ENCODE assay signal across 9 cellular contexts in the genomic region with DNA sequence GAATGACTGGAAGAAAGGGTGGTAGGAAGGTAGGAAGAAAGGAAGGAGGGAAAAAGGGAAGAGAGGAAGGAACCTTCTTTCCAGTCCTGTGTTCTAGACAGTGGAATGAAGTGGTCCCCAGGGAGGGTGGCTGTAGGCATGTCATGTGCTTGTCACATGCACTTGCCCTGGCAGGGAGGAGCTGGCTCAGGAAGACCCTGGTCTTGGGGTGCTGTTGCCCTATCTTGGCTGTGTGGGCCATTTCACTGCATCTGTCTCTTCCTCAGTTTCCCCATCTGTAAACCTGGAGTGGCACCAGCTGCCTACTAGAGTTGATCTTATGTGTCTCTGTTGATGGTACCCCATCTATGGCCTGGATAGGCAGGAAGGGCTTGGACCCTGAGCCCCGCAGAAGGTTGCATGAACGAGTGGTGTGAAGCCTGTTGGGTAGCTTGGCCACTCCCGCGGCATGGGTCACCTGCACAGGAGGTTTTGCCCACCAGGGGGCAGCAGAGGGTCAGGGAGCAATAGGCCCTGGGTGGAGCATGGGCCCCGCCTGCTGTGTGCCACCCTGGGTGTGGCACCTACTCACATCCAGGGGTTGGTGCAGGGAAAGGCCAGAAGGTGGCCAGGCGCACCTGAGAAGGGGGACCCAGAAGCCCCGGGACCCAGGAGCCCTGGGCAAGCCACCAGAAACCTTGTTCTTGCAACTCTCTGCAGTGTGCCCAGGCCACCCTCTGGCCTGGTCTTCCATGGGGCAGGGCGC. TPM values are rescaled to one million over a fixed set of nuclear protein-coding genes. Genes with fewer than 3 reads are reported as not detected.
A peak's percentile ranks its signal among the peaks of the same experiment; 100 is the strongest.
DNase-seq lines count a peak whose midpoint lies in the region; ATAC-seq, FAIRE-seq and TF ChIP-seq lines count a peak whose summit lies in the region.
"Had no signal": no experiment of that assay in that cellular context is flagged by ENCODE, and none has a peak within 500 bp of the region (broad histone marks: within the 10 kb centered on the region; RNA-seq: fewer than 3 reads in every experiment).

No MANE protein-coding gene starts in this region.

- H3K36me3 ChIP-seq in CD4-positive, CD25-positive, alpha-beta regulatory T cell (ENCODE audit: control insufficient read depth, insufficient read depth, low read length), result no peaks in the 10 kb centered on the region
- no peaks in the 10 kb centered on the region for H3K36me3 ChIP-seq in GM12878 (ENCODE audit: control insufficient read depth in 2 of 2, insufficient read depth in 2 of 2, low read length in 1 of 2)

- no peaks in the 10 kb centered on the region for H3K36me3 Mint-ChIP-seq in CD4-positive, CD25-positive, alpha-beta regulatory T cell

- H4K20me1 ChIP-seq in GM12878 (ENCODE audit: control insufficient read depth, insufficient read depth), result no peaks in the 10 kb centered on the region

- ATAC-seq in CD4-positive, CD25-positive, alpha-beta regulatory T cell (ENCODE audit: low read depth in 2 of 2), result peak; percentile 57 to 67
- ATAC-seq in GM19438 (IDR thresholded peaks at IDR 0.05; ENCODE audit: low read depth, unreplicated experiment) (peak; percentile 86), GM12878 (peak; percentile 99), left lobe of liver (peak; percentile 99), HG02973 (IDR thresholded peaks at IDR 0.05; ENCODE audit: unreplicated experiment) (no peak)

- DNase-seq in CD4-positive, CD25-positive, alpha-beta regulatory T cell, result peak; percentile 57 to 65 (median 59)
- DNase-seq in LNCaP clone FGC (ENCODE audit: low read depth), result peak; percentile 15
- DNase-seq in UCSD-AML1 (lab: John Stamatoyannopoulos, UW; ENCODE audit: unreplicated experiment), result peak; percentile 81
- DNase-seq in GM12878 (ENCODE audit: low read depth, low spot score), result no peak
- peak; percentile 83 for DNase-seq in left lobe of liver (ENCODE audit: low spot score)
- peak; percentile 71 for DNase-seq in stimulated activated CD8-positive, alpha-beta memory T cell treated with anti-CD3 and anti-CD28 coated beads, Interleukin-15, amount 100 ng/mL, for 24 hours (ENCODE audit: low read depth)

- FAIRE-seq in GM12878 (lab: Jason Lieb, UNC), result no peak

- peak; percentile 67 for TF ChIP-seq RAD21 in GM12878 (IDR thresholded peaks at IDR 0.05; ENCODE audit: insufficient read depth, low read depth, low read length)

- TF ChIP-seq CTCF in LNCaP clone FGC (IDR thresholded peaks at IDR 0.05; ENCODE audit: control insufficient read depth, extremely low read depth, insufficient read depth) (peak; percentile 97), GM12878 (IDR thresholded peaks at IDR 0.05 in 2 of 3, conservative IDR thresholded peaks at IDR 0.05 in 1 of 3; ENCODE audit: control insufficient read depth in 2 of 3, extremely low read depth in 1 of 3, insufficient read depth in 1 of 3, low read depth in 3 of 3, low read length in 3 of 3) (peak; percentile 73 to 86 (median 77))

- H3K4me1 ChIP-seq in CD4-positive, CD25-positive, alpha-beta regulatory T cell (ENCODE audit: control insufficient read depth, insufficient read depth, low read length, poor library complexity, severe bottlenecking), result peaks cover 5% of the 10 kb centered on the region
- no peaks in the 10 kb centered on the region for H3K4me1 ChIP-seq in GM12878 (ENCODE audit: control insufficient read depth, insufficient read depth, low read length)

- H3K9me3 ChIP-seq in CD4-positive, CD25-positive, alpha-beta regulatory T cell (ENCODE audit: control insufficient read depth in 2 of 2, low read length in 2 of 2), result no peaks in the 10 kb centered on the region
- H3K9me3 ChIP-seq in GM12878 (replicated peaks; ENCODE audit: control insufficient read depth, insufficient read depth, low read length), result no peaks in the 10 kb centered on the region

- RAD21 ChIA-PET in GM12878 (lab: Charles Lee; ENCODE audit: unreplicated experiment), result no interaction called here

- no peak overlapping the region for H3K4me3 ChIP-seq in CD4-positive, CD25-positive, alpha-beta regulatory T cell (ENCODE audit: low read depth, low read length)
- H3K4me3 ChIP-seq in LNCaP clone FGC (ENCODE audit: low read depth, low read length) (no peak overlapping the region), GM12878 (no peak overlapping the region)

- no peak overlapping the region for H3K4me3 Mint-ChIP-seq in CD4-positive, CD25-positive, alpha-beta regulatory T cell

- SMC1A ChIA-PET in GM12878 (lab: Charles Lee; ENCODE audit: uncharacterized antibody, unreplicated experiment), result interaction anchor here (0.6 kb wide), 1 partner anchor 807 kb away, joined by 5 read pairs; no protein-coding TSS in a partner anchor

- in situ Hi-C loops in GM12878 (cut with MboI), result loop anchor here (5.0 kb wide), 1 partner anchor 781 kb away; no protein-coding TSS in a partner anchor

- H3K4me2 ChIP-seq in GM12878 (ENCODE audit: control insufficient read depth, insufficient read depth), result no peak overlapping the region

- no peak for TF ChIP-seq POLR2A in GM12878 (IDR thresholded peaks at IDR 0.05; ENCODE audit: low read depth, low read length)

- no peaks in the 10 kb centered on the region for H3K27me3 ChIP-seq in CD4-positive, CD25-positive, alpha-beta regulatory T cell (ENCODE audit: control insufficient read depth, insufficient read depth, low read length)
- H3K27me3 ChIP-seq in GM12878 (replicated peaks in 1 of 2; ENCODE audit: control insufficient read depth in 2 of 2, insufficient read depth in 2 of 2, low read length in 1 of 2), result no peaks in the 10 kb centered on the region

- intact Hi-C loops in GM12878 (cut with micrococcal nuclease; ENCODE audit: unreplicated experiment), result loop anchor here (1.0 to 10.0 kb wide), 2 partner anchors 384 to 777 kb away; no protein-coding TSS in a partner anchor

- POLR2A ChIA-PET in GM12878 (lab: Charles Lee), result interaction anchor here (0.7 kb wide), 1 partner anchor 39 kb away, joined by 3 read pairs; no protein-coding TSS in a partner anchor

- no peak overlapping the region for H3K27ac ChIP-seq in CD4-positive, CD25-positive, alpha-beta regulatory T cell (ENCODE audit: insufficient read depth, low read length, poor library complexity, severe bottlenecking)
- no peak overlapping the region for H3K27ac ChIP-seq in GM12878 (ENCODE audit: control insufficient read depth, insufficient read depth)

- no peaks in the 10 kb centered on the region for H3K79me2 ChIP-seq in GM12878 (ENCODE audit: control insufficient read depth, insufficient read depth, low read length)

- TF ChIP-seq EP300 in GM12878 (IDR thresholded peaks at IDR 0.05; ENCODE audit: borderline replicate concordance in 1 of 2, control insufficient read depth in 1 of 2, low read depth in 2 of 2, low read length in 2 of 2), result no peak

- WGBS in GM12878 (ENCODE audit: insufficient coverage, insufficient replicate concordance, low lambda C conversion rate, missing lambda C conversion rate), result 5% methylated on average over 8 of the region's 8 CpGs

- BruUV-seq in GM12878 (replicated peaks; lab: Mats Ljungman, UMichigan), result no TSS peak

- no peak overlapping the region for H3K9ac ChIP-seq in GM12878 (ENCODE audit: control insufficient read depth, insufficient read depth, low read length)

- H3K9me3 Mint-ChIP-seq in CD4-positive, CD25-positive, alpha-beta regulatory T cell, result no peaks in the 10 kb centered on the region

- CTCF ChIA-PET in GM12878 (lab: Yijun Ruan, JAX), result interaction anchor here (0.9 to 3.1 kb wide), 6 partner anchors 12 to 780 kb away, joined by 3 to 11 read pairs (median 3); no protein-coding TSS in a partner anchor

- peaks cover 2% of the 10 kb centered on the region for H3K27me3 Mint-ChIP-seq in CD4-positive, CD25-positive, alpha-beta regulatory T cell

- no peak overlapping the region for H2AFZ ChIP-seq in GM12878 (ENCODE audit: control insufficient read depth, low read depth, low read length)

- H3K27ac Mint-ChIP-seq in CD4-positive, CD25-positive, alpha-beta regulatory T cell, result no peak overlapping the region

- H3K4me1 Mint-ChIP-seq in CD4-positive, CD25-positive, alpha-beta regulatory T cell, result peaks cover 0 to 2% (median 0%) of the 10 kb centered on the region in 4 donors

TF ChIP-seq in GM12878, 131 proteins besides CTCF, POLR2A, EP300 and RAD21 (continues in another document):
- peak; percentile 83 for TF ChIP-seq SMC3 (IDR thresholded peaks at IDR 0.05; ENCODE audit: borderline replicate concordance, low read length)

RNA-seq across cellular contexts. Expression of a gene that starts 25.1 kb away (rescaled TPM):
- 0.10 TPM for total RNA-seq in CD4-positive, CD25-positive, alpha-beta regulatory T cell
- polyA plus RNA-seq in CD4-positive, CD25-positive, alpha-beta regulatory T cell, result not detected
- total RNA-seq in GM12878 (2013; cell fraction: nucleolus; rRNA removed), result not detected in 2 replicates
- total RNA-seq in GM12878 (2014; rRNA removed), result not detected in 2 replicates
- not detected in 2 replicates for total RNA-seq in GM12878 (2014; rRNA removed; fragmentation: Illumina TruSeq; extraction: Trizol)
- 0.66 and 0.95 TPM in 2 replicates for total RNA-seq in GM12878 (2021)
- polyA plus RNA-seq in GM12878 (2011; ENCODE audit: low read depth), result not detected
- 2.0 and 2.9 TPM in 2 replicates for polyA plus RNA-seq in GM12878 (2011; rRNA removed)
- 2.7 and 2.9 TPM in 2 replicates for polyA plus RNA-seq in GM12878 (2011; cell fraction: cytosol; rRNA removed)
- polyA plus RNA-seq in GM12878 (2011; cell fraction: nucleus; rRNA removed), result 19.0 and 28.5 TPM in 2 replicates
- polyA plus RNA-seq in GM12878 (2012), result 0.08 TPM in 1 of 2 replicates, not detected in the other
- not detected in 2 replicates for polyA plus RNA-seq in GM12878 (2014; fragmentation: Illumina TruSeq; extraction: Trizol)
- not detected for polyA plus RNA-seq in GM12878 (2014; fragmentation: Nextera tagmentation; extraction: Ambion mirVana)
- polyA plus RNA-seq in GM12878 (2014; rRNA removed), result 0.03 and 0.04 TPM in 2 replicates
- polyA plus RNA-seq in GM12878 (2016; fragmentation: Nextera tagmentation; extraction: Ambion mirVana), result not detected
- polyA minus RNA-seq in GM12878 (2011; rRNA and poly(A)+ RNA removed), result 0.88 and 0.95 TPM in 2 replicates
- 0.80 TPM in 1 of 2 replicates, not detected in the other for polyA minus RNA-seq in GM12878 (2011; cell fraction: cytosol; rRNA and poly(A)+ RNA removed)
- 1.7 and 3.3 TPM in 2 replicates for polyA minus RNA-seq in GM12878 (2011; cell fraction: nucleus; rRNA and poly(A)+ RNA removed)
- total RNA-seq in left lobe of liver, result 26.7 TPM

RNA-seq across cellular contexts. Expression of a gene that starts 52.5 kb away (rescaled TPM):
- not detected for total RNA-seq in CD4-positive, CD25-positive, alpha-beta regulatory T cell
- polyA plus RNA-seq in CD4-positive, CD25-positive, alpha-beta regulatory T cell, result not detected
- total RNA-seq in GM12878 (2013; cell fraction: nucleolus; rRNA removed), result not detected in 2 replicates
- total RNA-seq in GM12878 (2014; rRNA removed), result not detected in 2 replicates
- not detected in 2 replicates for total RNA-seq in GM12878 (2014; rRNA removed; fragmentation: Illumina TruSeq; extraction: Trizol)
- not detected in 2 replicates for total RNA-seq in GM12878 (2021)
- not detected for polyA plus RNA-seq in GM12878 (2011; ENCODE audit: low read depth)
- not detected in 2 replicates for polyA plus RNA-seq in GM12878 (2011; rRNA removed)
- not detected in 2 replicates for polyA plus RNA-seq in GM12878 (2011; cell fraction: cytosol; rRNA removed)
- not detected in 2 replicates for polyA plus RNA-seq in GM12878 (2011; cell fraction: nucleus; rRNA removed)
- polyA plus RNA-seq in GM12878 (2012), result 0.01 and 0.03 TPM in 2 replicates
- not detected in 2 replicates for polyA plus RNA-seq in GM12878 (2014; fragmentation: Illumina TruSeq; extraction: Trizol)
- polyA plus RNA-seq in GM12878 (2014; fragmentation: Nextera tagmentation; extraction: Ambion mirVana), result not detected
- not detected in 2 replicates for polyA plus RNA-seq in GM12878 (2014; rRNA removed)
- not detected for polyA plus RNA-seq in GM12878 (2016; fragmentation: Nextera tagmentation; extraction: Ambion mirVana)
- not detected in 2 replicates for polyA minus RNA-seq in GM12878 (2011; rRNA and poly(A)+ RNA removed)
- not detected in 2 replicates for polyA minus RNA-seq in GM12878 (2011; cell fraction: cytosol; rRNA and poly(A)+ RNA removed)
- not detected in 2 replicates for polyA minus RNA-seq in GM12878 (2011; cell fraction: nucleus; rRNA and poly(A)+ RNA removed)
- not detected for total RNA-seq in left lobe of liver
- total RNA-seq: pulmonary artery endothelial cell had no signal

Comparison
In these comparisons a context has a peak if more than half of its experiments do, and no peak if none do; other contexts are left out.
1. RNA of a gene that starts 25.1 kb away (total RNA-seq): 26.7 TPM in left lobe of liver (single experiment); 0.10 TPM in CD4-positive, CD25-positive, alpha-beta regulatory T cell (single experiment) and 0.66 to 0.95 TPM in GM12878; every median in the first group is over 10 times any median in the second.